In the genomic region with DNA sequence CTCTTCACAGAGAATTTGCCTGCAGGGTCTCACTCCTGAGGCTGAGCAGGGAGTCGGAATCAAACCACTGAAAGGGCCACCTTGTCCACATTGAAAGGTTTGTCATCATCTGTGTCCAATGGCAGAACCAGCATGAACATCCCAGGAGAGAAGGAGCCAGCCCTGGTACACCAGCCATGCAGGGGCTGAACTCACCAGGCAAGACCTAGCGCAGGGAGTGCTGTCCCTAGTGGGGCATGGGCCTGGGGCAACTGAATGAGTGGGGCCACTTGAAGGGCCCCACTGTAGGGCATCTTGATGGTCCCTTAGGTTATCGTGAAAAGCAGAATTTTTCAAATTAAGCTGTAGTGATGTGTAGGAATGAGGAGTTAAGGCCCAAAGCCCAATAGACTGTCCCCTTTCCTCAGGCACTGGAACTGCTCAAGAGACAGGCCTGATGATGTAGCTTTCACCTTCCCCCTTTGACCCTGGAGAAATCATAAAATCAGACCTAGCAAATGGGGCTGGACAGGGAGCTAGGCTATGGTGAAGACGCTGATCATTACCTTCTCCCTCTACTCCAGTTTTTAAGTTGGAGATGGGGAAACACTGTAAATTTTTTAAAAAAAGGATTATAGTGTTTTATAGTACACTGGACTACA, we compare ENCODE assay signal across 28 cellular contexts. TPM values are rescaled to one million over a fixed set of nuclear protein-coding genes. Genes with fewer than 3 reads are reported as not detected.
"Had no signal": no experiment of that assay in that cellular context is flagged by ENCODE, and none has a peak within 500 bp of the region (broad histone marks: within the 10 kb centered on the region; RNA-seq: fewer than 3 reads in every experiment).

No MANE protein-coding gene starts in this region.

- H3K9me3 Mint-ChIP-seq: naive thymus-derived CD4-positive, alpha-beta T cell; natural killer cell treated with Interleukin-12 subunit alpha and Interleukin-12 subunit beta and Interleukin-15 and Interleukin-18, amount 100 ng/mL, for 72 hours; stimulated activated naive CD8-positive, alpha-beta T cell treated with anti-CD3 and anti-CD28 coated beads, Interleukin-15, Interleukin-2, amounts not matched to agents 100 ng/mL and 50 ng/mL, for 24 hours; type B pancreatic cell had no signal

- H3K27ac ChIP-seq: left lung, lower lobe of right lung, pancreas, prostate gland, skin epidermis, suprapubic skin, thoracic aorta, tibial artery, uterus had no signal

- ATAC-seq: left colon; left lung; mucosa of descending colon; naive thymus-derived CD4-positive, alpha-beta T cell; pancreas; right cardiac atrium had no signal

- H3K27me3 ChIP-seq: left lung, pancreas, suprapubic skin, tibial artery, uterus had no signal

- H3K4me3 ChIP-seq: left lung, lower lobe of right lung, mucosa of descending colon, pancreas, prostate gland, skin epidermis, suprapubic skin, thoracic aorta, tibial artery, uterus had no signal

- H3K4me1 ChIP-seq: lower lobe of right lung, pancreas, prostate gland, suprapubic skin, tibial artery, uterus had no signal

- DNase-seq: hippocampal formation; kidney glomerular epithelial cell; left colon; left lung; lower lobe of right lung; mammary epithelial cell; midbrain; mucosa of descending colon; naive thymus-derived CD4-positive, alpha-beta T cell; pancreas; retina; right cardiac atrium; stimulated activated CD4-positive, alpha-beta T cell treated with anti-CD3 and anti-CD28 coated beads, Interleukin-12 subunit alpha, Interleukin-12 subunit beta, amount 100 ng/mL, for 4 hours; stimulated activated CD4-positive, alpha-beta T cell treated with anti-CD3 and anti-CD28 coated beads, Interleukin-15, amount 100 ng/mL, for 24 hours; stimulated activated CD4-positive, alpha-beta T cell treated with anti-CD3 and anti-CD28 coated beads, Interleukin-2, amount 100 ng/mL, for 24 hours; stimulated activated CD4-positive, alpha-beta T cell treated with anti-CD3 and anti-CD28 coated beads, Interleukin-4, amount 100 ng/mL, for 1 hour; stimulated activated naive CD4-positive, alpha-beta T cell; tibial artery; uterus had no signal

- H3K36me3 ChIP-seq: left lung, lower lobe of right lung, pancreas, prostate gland, suprapubic skin, thoracic aorta, tibial artery, uterus had no signal

- H3K36me3 Mint-ChIP-seq: naive thymus-derived CD4-positive, alpha-beta T cell; natural killer cell treated with Interleukin-12 subunit alpha and Interleukin-12 subunit beta and Interleukin-15 and Interleukin-18, amount 100 ng/mL, for 72 hours; type B pancreatic cell had no signal

- H3K9me3 ChIP-seq: left lung, lower lobe of right lung, mucosa of descending colon, pancreas, prostate gland, suprapubic skin, thoracic aorta, tibial artery, uterus had no signal

- H3K4me3 Mint-ChIP-seq: naive thymus-derived CD4-positive, alpha-beta T cell; natural killer cell treated with Interleukin-12 subunit alpha and Interleukin-12 subunit beta and Interleukin-15 and Interleukin-18, amount 100 ng/mL, for 72 hours; stimulated activated naive CD8-positive, alpha-beta T cell treated with anti-CD3 and anti-CD28 coated beads, Interleukin-15, Interleukin-2, amounts not matched to agents 100 ng/mL and 50 ng/mL, for 24 hours; type B pancreatic cell had no signal

- FAIRE-seq: keratinocyte, pancreas had no signal

- H3K27ac Mint-ChIP-seq: stimulated activated naive CD8-positive, alpha-beta T cell treated with anti-CD3 and anti-CD28 coated beads, Interleukin-15, Interleukin-2, amounts not matched to agents 100 ng/mL and 50 ng/mL, for 24 hours; type B pancreatic cell had no signal

- H3K27me3 Mint-ChIP-seq: natural killer cell treated with Interleukin-12 subunit alpha and Interleukin-12 subunit beta and Interleukin-15 and Interleukin-18, amount 100 ng/mL, for 72 hours; stimulated activated naive CD8-positive, alpha-beta T cell treated with anti-CD3 and anti-CD28 coated beads, Interleukin-15, Interleukin-2, amounts not matched to agents 100 ng/mL and 50 ng/mL, for 24 hours; type B pancreatic cell had no signal

RNA-seq across cellular contexts. Expression of gene PLEK, which starts 8.4 kb away (rescaled TPM):
- total RNA-seq: myocyte had no signal

RNA-seq across cellular contexts. Expression of gene CNRIP1, which starts 37.0 kb away (rescaled TPM):
- total RNA-seq: natural killer cell treated with Interleukin-12 subunit alpha and Interleukin-12 subunit beta and Interleukin-15 and Interleukin-18, amount 100 ng/mL, for 72 hours had no signal
- polyA plus RNA-seq: mammary epithelial cell; naive thymus-derived CD4-positive, alpha-beta T cell had no signal
